ENCODE assay signal across 12 cellular contexts in genomic region chr3:52895416-52895815, GRCh38. TPM values are rescaled to one million over a fixed set of nuclear protein-coding genes. Genes with fewer than 3 reads are reported as not detected.
A peak's percentile ranks its signal among the peaks of the same experiment; 100 is the strongest.
DNase-seq lines count a peak whose midpoint lies in the region; ATAC-seq and TF ChIP-seq lines count a peak whose summit lies in the region.
"Had no signal": no experiment of that assay in that cellular context is flagged by ENCODE, and none has a peak within 500 bp of the region (broad histone marks: within the 10 kb centered on the region; RNA-seq: fewer than 3 reads in every experiment).

No MANE protein-coding gene starts in this region.

- H2BK120ac ChIP-seq in IMR-90 (ENCODE audit: low read depth, low read length) = no peak overlapping the region

- no peak for ATAC-seq in IMR-90 (ENCODE audit: low read depth)
- no peak for ATAC-seq in activated naive CD8-positive, alpha-beta T cell treated with anti-CD3 and anti-CD28 coated beads, Interleukin-2, amount 10 ng/mL, durations not matched to agents 7 days and 5 days (ENCODE audit: low read depth)

- peaks cover 16 to 55% of the 10 kb centered on the region in 2 experiments for H3K79me1 ChIP-seq in IMR-90 (ENCODE audit: low read depth in 1 of 2, low read length in 2 of 2)

- peak overlapping the region; percentile 97 for H3K4me3 Mint-ChIP-seq in activated naive CD8-positive, alpha-beta T cell treated with anti-CD3 and anti-CD28 coated beads, Interleukin-2, amount 10 ng/mL, durations not matched to agents 7 days and 5 days
- peak overlapping the region; percentile 94 to 96 (median 94) for H3K4me3 Mint-ChIP-seq in nephron

- H3K36me3 Mint-ChIP-seq in activated naive CD8-positive, alpha-beta T cell treated with anti-CD3 and anti-CD28 coated beads, Interleukin-2, amount 10 ng/mL, durations not matched to agents 7 days and 5 days = peaks cover 11% of the 10 kb centered on the region
- no peaks in the 10 kb centered on the region for H3K36me3 Mint-ChIP-seq in nephron (ENCODE audit: low read depth)

- H3K4ac ChIP-seq in IMR-90 (ENCODE audit: low read depth, low read length) = no peak overlapping the region

- H3K9me3 ChIP-seq in BLaER1 treated with 17β-estradiol and CSF1 and Interleukin-3, amounts not matched to agents 10 nM and 100 nM (replicated peaks in 1 of 11) = no peaks in the 10 kb centered on the region
- no peaks in the 10 kb centered on the region for H3K9me3 ChIP-seq in IMR-90 (ENCODE audit: control insufficient read depth, insufficient read depth, low read length)
- H3K9me3 ChIP-seq in right atrium auricular region = no peaks in the 10 kb centered on the region
- no peaks in the 10 kb centered on the region for H3K9me3 ChIP-seq in Peyer's patch

- no peak overlapping the region for H2BK5ac ChIP-seq in IMR-90 (ENCODE audit: low read depth, low read length, poor library complexity, severe bottlenecking)

- no peak for DNase-seq in IMR-90
- DNase-seq in activated naive CD8-positive, alpha-beta T cell treated with anti-CD3 and anti-CD28 coated beads, Interleukin-2, amount 10 ng/mL, durations not matched to agents 7 days and 5 days = no peak
- no peak for DNase-seq in DMS114 treated with DMSO at 0.1 percent for 48 hours (lab: John Stamatoyannopoulos, UW; ENCODE audit: unreplicated experiment)
- DNase-seq in foreskin melanocyte = no peak
- no peak for DNase-seq in right atrium auricular region (ENCODE audit: low spot score)
- DNase-seq in Peyer's patch = no peak
- DNase-seq: effector CD8-positive, alpha-beta T cell; hippocampal formation; NCI-H1092; NCI-H526 treated with DMSO at 0.1 percent for 48 hours had no signal

- no peaks in the 10 kb centered on the region for H3K9me3 Mint-ChIP-seq in activated naive CD8-positive, alpha-beta T cell treated with anti-CD3 and anti-CD28 coated beads, Interleukin-2, amount 10 ng/mL, durations not matched to agents 7 days and 5 days
- H3K9me3 Mint-ChIP-seq in nephron = no peaks in the 10 kb centered on the region

- no CpG with 5 or more reads among the region's 5 CpGs for WGBS in IMR-90 (ENCODE audit: extremely low coverage in 2 of 2, insufficient read length in 1 of 2), 2 experiments

- H3K36me3 ChIP-seq in BLaER1 treated with 17β-estradiol and CSF1 and Interleukin-3, amounts not matched to agents 10 nM and 100 nM = peaks cover 0 to 30% (median 11%) of the 10 kb centered on the region in 11 experiments; a peak in 13 of 22 replicates
- H3K36me3 ChIP-seq in IMR-90 (ENCODE audit: control insufficient read depth, insufficient read depth, low read length) (no peaks in the 10 kb centered on the region), right atrium auricular region (no peaks in the 10 kb centered on the region), Peyer's patch (no peaks in the 10 kb centered on the region)

- H2AFZ ChIP-seq in IMR-90 (replicated peaks; ENCODE audit: low read length, poor library complexity) = no peak overlapping the region

- peak overlapping the region; percentile 39 for H3K27ac Mint-ChIP-seq in activated naive CD8-positive, alpha-beta T cell treated with anti-CD3 and anti-CD28 coated beads, Interleukin-2, amount 10 ng/mL, durations not matched to agents 7 days and 5 days
- no peak overlapping the region for H3K27ac Mint-ChIP-seq in nephron

- H3K27me3 Mint-ChIP-seq in activated naive CD8-positive, alpha-beta T cell treated with anti-CD3 and anti-CD28 coated beads, Interleukin-2, amount 10 ng/mL, durations not matched to agents 7 days and 5 days = no peaks in the 10 kb centered on the region
- no peaks in the 10 kb centered on the region for H3K27me3 Mint-ChIP-seq in nephron (ENCODE audit: low read depth)

- peaks cover 0 to 31% (median 8%) of the 10 kb centered on the region in 11 experiments; a peak in 10 of 22 replicates for H4K20me1 ChIP-seq in BLaER1 treated with 17β-estradiol and CSF1 and Interleukin-3, amounts not matched to agents 10 nM and 100 nM
- H4K20me1 ChIP-seq in IMR-90 (ENCODE audit: insufficient read depth, low read length) = 0 out of 2 replicates have a peak, but pooled peaks cover 3% of the 10 kb centered on the region

- no peak overlapping the region for H2BK15ac ChIP-seq in IMR-90 (ENCODE audit: low read depth, low read length)

- no peak overlapping the region for H2AK9ac ChIP-seq in IMR-90 (replicated peaks; ENCODE audit: low read depth, low read length, poor library complexity)

- no peaks in the 10 kb centered on the region for H3K27me3 ChIP-seq in BLaER1 treated with 17β-estradiol and CSF1 and Interleukin-3, amounts not matched to agents 10 nM and 100 nM
- no peaks in the 10 kb centered on the region for H3K27me3 ChIP-seq in IMR-90 (ENCODE audit: control insufficient read depth, insufficient read depth, low read length)
- no peaks in the 10 kb centered on the region for H3K27me3 ChIP-seq in right atrium auricular region
- H3K27me3 ChIP-seq in Peyer's patch = no peaks in the 10 kb centered on the region

- H3K4me1 Mint-ChIP-seq in activated naive CD8-positive, alpha-beta T cell treated with anti-CD3 and anti-CD28 coated beads, Interleukin-2, amount 10 ng/mL, durations not matched to agents 7 days and 5 days = peaks cover 56% of the 10 kb centered on the region
- H3K4me1 Mint-ChIP-seq in nephron = peaks cover 46% of the 10 kb centered on the region

- H3K27ac ChIP-seq in BLaER1 treated with 17β-estradiol and CSF1 and Interleukin-3, amounts not matched to agents 10 nM and 100 nM = peak overlapping the region in 8 of 11 experiments; percentile 72 to 84 (median 80); a peak in 14 of 22 replicates
- H3K27ac ChIP-seq in IMR-90 (ENCODE audit: insufficient read depth, low read length) (no peak overlapping the region), right atrium auricular region (no peak overlapping the region), Peyer's patch (no peak overlapping the region)

- intact Hi-C loops in IMR-90 (cut with micrococcal nuclease) = no loop called here

- BruUV-seq in IMR-90 (replicated peaks; lab: Mats Ljungman, UMichigan) = no TSS peak

- peaks cover 64 to 75% (median 73%) of the 10 kb centered on the region in 10 experiments for H3K4me1 ChIP-seq in BLaER1 treated with 17β-estradiol and CSF1 and Interleukin-3, amounts not matched to agents 10 nM and 100 nM
- H3K4me1 ChIP-seq in IMR-90 (ENCODE audit: control insufficient read depth, insufficient read depth, low read length) (peaks cover 18% of the 10 kb centered on the region), right atrium auricular region (peaks cover 0 to 65% of the 10 kb centered on the region in 2 donors), Peyer's patch (peaks cover 0 to 52% (median 8%) of the 10 kb centered on the region in 4 donors)

- no peak overlapping the region for H3K18ac ChIP-seq in IMR-90 (ENCODE audit: low read depth, low read length)

- no peak overlapping the region for H4K5ac ChIP-seq in IMR-90 (ENCODE audit: low read depth, low read length)

- in situ Hi-C loops in IMR-90 (cut with MboI; ENCODE audit: low sequenced_read_pairs) = no loop called here

- H3K14ac ChIP-seq in IMR-90 (replicated peaks; ENCODE audit: low read depth, low read length) = no peak overlapping the region

- TF ChIP-seq POLR2A in IMR-90 (IDR thresholded peaks at IDR 0.05; ENCODE audit: low read depth, low read length) (no peak), Peyer's patch (IDR thresholded peaks at IDR 0.05) (no peak)

- no peak overlapping the region for H2BK20ac ChIP-seq in IMR-90 (ENCODE audit: low read depth, low read length)

- peaks cover 17% of the 10 kb centered on the region; the same call in 1 of the 2 replicates for H3K9me1 ChIP-seq in IMR-90 (ENCODE audit: insufficient read depth, low read length)

- 0 out of 2 replicates have a peak overlapping the region, but pooled peaks have one; percentile 25 for H3K23ac ChIP-seq in IMR-90 (ENCODE audit: low read depth, low read length)

- no peak overlapping the region for H4K91ac ChIP-seq in IMR-90 (ENCODE audit: insufficient read depth, low read depth, low read length)

- no peak overlapping the region for H3K56ac ChIP-seq in IMR-90 (ENCODE audit: extremely low read depth, insufficient read depth, low read length)

- CTCF ChIA-PET in IMR-90 (lab: Yijun Ruan, JAX) = interaction anchor here (0.6 kb wide), 1 partner anchor 405 kb away, joined by 3 read pairs; no protein-coding TSS in a partner anchor

- POLR2A ChIA-PET in IMR-90 (lab: Charles Lee; ENCODE audit: unreplicated experiment) = no interaction called here
- POLR2A ChIA-PET in activated naive CD8-positive, alpha-beta T cell treated with anti-CD3 and anti-CD28 coated beads, Interleukin-2, amount 10 ng/mL, durations not matched to agents 7 days and 5 days (lab: Charles Lee) = no interaction called here

- dilution Hi-C loops in IMR-90 (cut with HindIII; ENCODE audit: low sequenced_read_pairs, unreplicated experiment) = no loop called here

- H4K8ac ChIP-seq in IMR-90 (ENCODE audit: low read depth in 2 of 2, low read length in 2 of 2) = no peak overlapping the region

- H3K4me2 ChIP-seq in BLaER1 treated with 17β-estradiol and CSF1 and Interleukin-3, amounts not matched to agents 10 nM and 100 nM = peak overlapping the region; percentile 86 to 100 (median 99)
- H3K4me2 ChIP-seq in IMR-90 (ENCODE audit: low read depth, low read length) = no peak overlapping the region

- no peak for TF ChIP-seq CTCF in IMR-90 (conservative IDR thresholded peaks at IDR 0.05; ENCODE audit: low read depth, low read length)
- TF ChIP-seq CTCF in nephron (IDR thresholded peaks at IDR 0.05; ENCODE audit: unreplicated experiment in 3 of 3) = no peak
- TF ChIP-seq CTCF in right atrium auricular region (IDR thresholded peaks at IDR 0.05) = no peak
- no peak for TF ChIP-seq CTCF in Peyer's patch (IDR thresholded peaks at IDR 0.05)

- no peak for TF ChIP-seq RAD21 in IMR-90 (IDR thresholded peaks at IDR 0.05; ENCODE audit: low read length)

- H2AK5ac ChIP-seq in IMR-90 (ENCODE audit: low read depth, low read length) = no peak overlapping the region

- H3K4me3 ChIP-seq in BLaER1 treated with 17β-estradiol and CSF1 and Interleukin-3, amounts not matched to agents 10 nM and 100 nM = peak overlapping the region in 8 of 10 experiments; percentile 75 to 95 (median 86); a peak in 11 of 20 replicates
- H3K4me3 ChIP-seq in IMR-90 (ENCODE audit: insufficient read depth, low read depth, low read length) (no peak overlapping the region), right atrium auricular region (no peak overlapping the region), Peyer's patch (no peak overlapping the region)

- H3K9ac ChIP-seq in BLaER1 treated with 17β-estradiol and CSF1 and Interleukin-3, amounts not matched to agents 10 nM and 100 nM = peak overlapping the region; percentile 18 to 89 (median 84); a peak in 17 of 22 replicates
- no peak overlapping the region for H3K9ac ChIP-seq in IMR-90 (ENCODE audit: low read depth, low read length)

TF ChIP-seq in IMR-90, 13 proteins besides CTCF, POLR2A, EP300 and RAD21 (continues in another document):
- no peak for TF ChIP-seq CHD1 (IDR thresholded peaks at IDR 0.05; ENCODE audit: low read depth, low read length)

RNA-seq across cellular contexts. Expression of gene STIMATE, which starts 1.9 kb away (rescaled TPM):
- 7.5 and 10.6 TPM in 2 replicates for total RNA-seq in IMR-90 (2012; rRNA removed)
- 17.8 and 19.4 TPM in 2 replicates for polyA plus RNA-seq in IMR-90 (2012; rRNA removed)
- polyA plus RNA-seq in IMR-90 (2012; cell fraction: cytosol; rRNA removed) = 12.5 and 37.8 TPM in 2 replicates
- 22.4 and 23.4 TPM in 2 replicates for polyA plus RNA-seq in IMR-90 (2012; cell fraction: nucleus; rRNA removed; ENCODE audit: low replicate concordance)
- total RNA-seq in activated naive CD8-positive, alpha-beta T cell treated with anti-CD3 and anti-CD28 coated beads, Interleukin-2, amount 10 ng/mL, durations not matched to agents 7 days and 5 days = 10 to 100 TPM; 38.5 to 39.1 TPM
- total RNA-seq in right atrium auricular region = 10 to 100 TPM in 1 of 2 donors, 1 to 10 TPM in 1; 7.6 to 10.3 TPM
- 10 to 100 TPM; 16.1 to 91.6 (median 17.0) TPM for total RNA-seq in Peyer's patch

Comparison
In these comparisons a context has a peak if more than half of its experiments do, and no peak if none do; other contexts are left out.
1. H3K27ac ChIP-seq: peak in BLaER1 treated with 17β-estradiol and CSF1 and Interleukin-3, amounts not matched to agents 10 nM and 100 nM (8 of 11); none in IMR-90 (single experiment), right atrium auricular region (0 of 2) and Peyer's patch (0 of 4).
2. H3K4me3 ChIP-seq: peak in BLaER1 treated with 17β-estradiol and CSF1 and Interleukin-3, amounts not matched to agents 10 nM and 100 nM (8 of 10); none in IMR-90 (single experiment), right atrium auricular region (0 of 2) and Peyer's patch (0 of 4).